In the genomic region with DNA sequence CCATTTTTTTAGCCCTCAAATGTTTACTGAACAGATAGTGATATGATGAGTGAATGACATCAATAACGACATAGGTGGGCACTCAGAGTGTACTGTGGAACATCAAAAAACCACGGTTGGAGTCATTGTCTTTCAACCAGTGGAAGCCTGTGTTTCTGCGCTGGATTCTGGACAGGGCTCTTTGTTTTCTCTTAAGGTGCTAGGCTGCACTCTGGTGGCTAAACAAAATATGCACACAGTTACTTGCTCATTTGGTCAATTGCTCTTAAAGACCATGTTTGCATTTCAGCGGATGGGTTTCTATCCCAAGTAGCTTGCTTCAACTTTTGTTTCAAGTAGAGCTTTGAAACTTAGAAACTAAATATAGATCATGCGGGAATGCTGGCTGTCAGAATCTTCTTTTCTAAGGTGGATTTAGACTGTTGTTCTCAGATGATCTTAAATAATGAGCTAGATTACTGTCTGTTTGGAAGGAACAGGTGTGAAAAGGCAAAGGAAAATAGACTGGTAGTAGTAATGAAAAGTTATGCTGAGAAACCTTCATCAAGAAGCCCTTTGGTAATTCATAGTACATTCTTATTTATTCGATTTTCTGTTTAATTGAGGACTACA, we compare ENCODE assay signal across 9 cellular contexts. TPM values are rescaled to one million over a fixed set of nuclear protein-coding genes. Genes with fewer than 3 reads are reported as not detected.
DNase-seq lines count a peak whose midpoint lies in the region; ATAC-seq and TF ChIP-seq lines count a peak whose summit lies in the region.
"Had no signal": no experiment of that assay in that cellular context is flagged by ENCODE, and none has a peak within 500 bp of the region (broad histone marks: within the 10 kb centered on the region; RNA-seq: fewer than 3 reads in every experiment).

No MANE protein-coding gene starts in this region.

- H3K27me3 ChIP-seq in KMS-11 (ENCODE audit: insufficient read depth, low read depth): no peaks in the 10 kb centered on the region
- no peaks in the 10 kb centered on the region for H3K27me3 ChIP-seq in psoas muscle (ENCODE audit: insufficient read depth in 3 of 3, low read length in 2 of 3)
- H3K27me3 ChIP-seq: BLaER1 had no signal

- intact Hi-C loops in psoas muscle (cut with DNase I): loop anchor here (5.0 to 10.0 kb wide), 6 partner anchors 348 to 1053 kb away; partner anchors contain the start of gene EPC2 (in 1 of the 2)

- peaks cover 12% of the 10 kb centered on the region for H3K27me3 Mint-ChIP-seq in glutamatergic neuron (ENCODE audit: unreplicated experiment)

- H2AFZ ChIP-seq in KMS-11 (ENCODE audit: low read depth): no peak overlapping the region

- TF ChIP-seq CTCF in KMS-11 (conservative IDR thresholded peaks at IDR 0.05; ENCODE audit: low read depth, low read length) (peak; percentile 77), glutamatergic neuron (IDR thresholded peaks at IDR 0.05; ENCODE audit: partially characterized antibody, unreplicated experiment) (peak; percentile 60), psoas muscle (IDR thresholded peaks at IDR 0.05) (peak; percentile 69)

- peak; percentile 16 to 49 for DNase-seq in SHP77 (lab: John Stamatoyannopoulos, UW)
- no peak for DNase-seq in SHP77 treated with DMSO at 0.1 percent for 48 hours (lab: John Stamatoyannopoulos, UW)
- DNase-seq in H4 (ENCODE audit: low spot score): peak; percentile 73
- peak; percentile 15 for DNase-seq in OCI-M2 (lab: John Stamatoyannopoulos, UW; ENCODE audit: unreplicated experiment)
- peak; percentile 34 for DNase-seq in activated naive CD4-positive, alpha-beta T cell treated with anti-CD3 and anti-CD28 coated beads, Interleukin-2, amount 50 U/mL, for 16 hours
- DNase-seq in glutamatergic neuron: no peak
- DNase-seq in psoas muscle: no peak

- H3K9me3 Mint-ChIP-seq in glutamatergic neuron (ENCODE audit: unreplicated experiment): peaks cover 16% of the 10 kb centered on the region

- peak; percentile 59 to 91 (median 78) for ATAC-seq in psoas muscle

- peaks cover 13% of the 10 kb centered on the region for H3K36me3 Mint-ChIP-seq in glutamatergic neuron (ENCODE audit: unreplicated experiment)

- no peaks in the 10 kb centered on the region for H3K36me3 ChIP-seq in KMS-11 (ENCODE audit: insufficient read depth)
- no peaks in the 10 kb centered on the region for H3K36me3 ChIP-seq in psoas muscle (ENCODE audit: insufficient read depth in 1 of 2, low read depth in 1 of 2)

- peak overlapping the region; percentile 57 for H3K27ac Mint-ChIP-seq in glutamatergic neuron (ENCODE audit: unreplicated experiment)

- peak overlapping the region; percentile 28 for H3K4me3 Mint-ChIP-seq in glutamatergic neuron (ENCODE audit: unreplicated experiment)

- 31 to 41% (median 37%) methylated on average over 6 of the region's 6 CpGs for WGBS in psoas muscle, 3 donors

- H3K4me3 ChIP-seq in KMS-11 (IDR thresholded peaks at IDR 0.05; ENCODE audit: insufficient read depth, low read depth, low read length) (no peak overlapping the region), psoas muscle (no peak overlapping the region)
- H3K4me3 ChIP-seq: BLaER1 had no signal

- H3K27ac ChIP-seq in KMS-11: no peak overlapping the region
- no peak overlapping the region for H3K27ac ChIP-seq in psoas muscle
- H3K27ac ChIP-seq: BLaER1 had no signal

- H3K79me2 ChIP-seq in KMS-11 (ENCODE audit: insufficient read depth, low read depth): no peaks in the 10 kb centered on the region

- H3K9me3 ChIP-seq in psoas muscle: no peaks in the 10 kb centered on the region
- H3K9me3 ChIP-seq: BLaER1 had no signal

- H4K20me1 ChIP-seq in KMS-11 (ENCODE audit: insufficient read depth): no peaks in the 10 kb centered on the region
- H4K20me1 ChIP-seq: BLaER1 had no signal

- no peak overlapping the region for H3K9ac ChIP-seq in KMS-11
- H3K9ac ChIP-seq: BLaER1 had no signal

- H3K4me2 ChIP-seq in KMS-11: no peak overlapping the region
- H3K4me2 ChIP-seq: BLaER1 had no signal

- H3K4me1 ChIP-seq in KMS-11 (ENCODE audit: low read depth, poor library complexity, severe bottlenecking) (no peaks in the 10 kb centered on the region), psoas muscle (no peaks in the 10 kb centered on the region)

- H3K4me1 Mint-ChIP-seq in glutamatergic neuron (ENCODE audit: low read depth, unreplicated experiment): peaks cover 30% of the 10 kb centered on the region

RNA-seq across cellular contexts. Expression of gene LYPD6B, which starts 48.5 kb away (rescaled TPM):
- total RNA-seq in H4 (2014; rRNA removed; shearing (Covaris generic)): 112 and 133 TPM in 2 replicates
- total RNA-seq in glutamatergic neuron (ENCODE audit: unreplicated experiment) (0.69 TPM), psoas muscle (not detected)
- not detected for polyA plus RNA-seq in psoas muscle

Comparison
In these comparisons a context has a peak if more than half of its experiments do, and no peak if none do; other contexts are left out.
1. DNase-seq: peak in SHP77 (2 of 2), H4 (single experiment), OCI-M2 (single experiment) and activated naive CD4-positive, alpha-beta T cell treated with anti-CD3 and anti-CD28 coated beads, Interleukin-2, amount 50 U/mL, for 16 hours (single experiment); none in SHP77 treated with DMSO at 0.1 percent for 48 hours (single experiment), glutamatergic neuron (single experiment) and psoas muscle (0 of 2).
2. RNA of gene LYPD6B, which starts 48.5 kb away (total RNA-seq): 112 to 133 TPM in H4; 0.69 TPM in glutamatergic neuron (single experiment) and not detected in psoas muscle; every median in the first group is over 10 times any median in the second.
3. Peak in every context shown above with its lines, with median percentiles within 50 percentile points of each other: CTCF ChIP-seq.